In genomic region chr6:11978169-11978987, GRCh38 we compare ENCODE assay signal across 19 cellular contexts. TPM values are rescaled to one million over a fixed set of nuclear protein-coding genes. Genes with fewer than 3 reads are reported as not detected.
DNase-seq lines count a peak whose midpoint lies in the region; ATAC-seq, FAIRE-seq and TF ChIP-seq lines count a peak whose summit lies in the region.
"Had no signal": no experiment of that assay in that cellular context is flagged by ENCODE, and none has a peak within 500 bp of the region (broad histone marks: within the 10 kb centered on the region; RNA-seq: fewer than 3 reads in every experiment).

No MANE protein-coding gene starts in this region.

- peak; percentile 66 for ATAC-seq in GM12878
- ATAC-seq in stimulated activated naive CD8-positive, alpha-beta T cell treated with anti-CD3 and anti-CD28 coated beads, Interleukin-15, amount 100 ng/mL, for 72 hours: peak; percentile 56
- ATAC-seq in HG02588 (IDR thresholded peaks at IDR 0.05; ENCODE audit: unreplicated experiment): no peak
- no peak for ATAC-seq in HG02798 (IDR thresholded peaks at IDR 0.05; ENCODE audit: poor library complexity, unreplicated experiment)
- no peak for ATAC-seq in HG03139 (IDR thresholded peaks at IDR 0.05; ENCODE audit: unreplicated experiment)
- ATAC-seq: HCT116; stimulated activated effector memory CD8-positive, alpha-beta T cell treated with anti-CD3 and anti-CD28 coated beads, Interleukin-12 subunit alpha, Interleukin-12 subunit beta, amount 100 ng/mL, for 72 hours had no signal

- no peaks in the 10 kb centered on the region; the same call in 2 of the 3 replicates for H3K9me3 ChIP-seq in GM12878 (replicated peaks; ENCODE audit: control insufficient read depth, insufficient read depth, low read length)
- H3K9me3 ChIP-seq: left ventricle myocardium inferior had no signal

- H3K36me3 ChIP-seq in GM12878 (ENCODE audit: control insufficient read depth in 2 of 2, insufficient read depth in 2 of 2, low read length in 1 of 2): no peaks in the 10 kb centered on the region
- H3K36me3 ChIP-seq: left ventricle myocardium inferior, neural progenitor cell had no signal

- no peaks in the 10 kb centered on the region for H3K36me3 Mint-ChIP-seq in activated T-cell treated with anti-CD3 and anti-CD28 coated beads, Interleukin-2, amount 50 U/mL, for 24 hours (ENCODE audit: low read depth)
- H3K36me3 Mint-ChIP-seq: brain; neural progenitor cell; stimulated activated effector memory CD8-positive, alpha-beta T cell treated with anti-CD3 and anti-CD28 coated beads, Interleukin-12 subunit alpha, Interleukin-12 subunit beta, amount 100 ng/mL, for 72 hours had no signal

- no peaks in the 10 kb centered on the region for H3K79me2 ChIP-seq in GM12878 (ENCODE audit: control insufficient read depth, insufficient read depth, low read length)

- peak overlapping the region; percentile 58; the same call in 1 of the 2 replicates for H3K27ac ChIP-seq in GM12878 (ENCODE audit: control insufficient read depth, insufficient read depth)
- H3K27ac ChIP-seq: left ventricle myocardium inferior, neural progenitor cell had no signal

- intact Hi-C loops in GM12878 (cut with micrococcal nuclease; ENCODE audit: unreplicated experiment): no loop called here

- no peak overlapping the region for H3K4me3 ChIP-seq in GM12878
- H3K4me3 ChIP-seq: left ventricle myocardium inferior, neural progenitor cell had no signal

- H3K27me3 Mint-ChIP-seq in activated T-cell treated with anti-CD3 and anti-CD28 coated beads, Interleukin-2, amount 50 U/mL, for 24 hours: no peaks in the 10 kb centered on the region
- no peaks in the 10 kb centered on the region for H3K27me3 Mint-ChIP-seq in stimulated activated naive CD8-positive, alpha-beta T cell treated with anti-CD3 and anti-CD28 coated beads, Interleukin-15, amount 100 ng/mL, for 72 hours

- CTCF ChIA-PET in GM12878 (lab: Yijun Ruan, JAX): no interaction called here

- H4K20me1 ChIP-seq in GM12878 (ENCODE audit: control insufficient read depth, insufficient read depth): no peaks in the 10 kb centered on the region

- BruUV-seq in GM12878 (replicated peaks; lab: Mats Ljungman, UMichigan): no TSS peak

- RAD21 ChIA-PET in GM12878 (lab: Charles Lee; ENCODE audit: unreplicated experiment): interaction anchor here (0.8 to 1.1 kb wide), 4 partner anchors 20 to 504 kb away, joined by 3 read pairs; no protein-coding TSS in a partner anchor

- TF ChIP-seq CTCF in GM12878 (IDR thresholded peaks at IDR 0.05 in 2 of 3, conservative IDR thresholded peaks at IDR 0.05 in 1 of 3; ENCODE audit: control insufficient read depth in 2 of 3, extremely low read depth in 1 of 3, insufficient read depth in 1 of 3, low read depth in 3 of 3, low read length in 3 of 3): no peak

- in situ Hi-C loops in GM12878 (cut with MboI): no loop called here

- no peak overlapping the region for H3K4me3 Mint-ChIP-seq in activated T-cell treated with anti-CD3 and anti-CD28 coated beads, Interleukin-2, amount 50 U/mL, for 24 hours
- peak overlapping the region; percentile 50 to 72 for H3K4me3 Mint-ChIP-seq in stimulated activated naive CD8-positive, alpha-beta T cell treated with anti-CD3 and anti-CD28 coated beads, Interleukin-15, amount 100 ng/mL, for 72 hours
- H3K4me3 Mint-ChIP-seq: brain; neural progenitor cell; stimulated activated effector memory CD8-positive, alpha-beta T cell treated with anti-CD3 and anti-CD28 coated beads, Interleukin-12 subunit alpha, Interleukin-12 subunit beta, amount 100 ng/mL, for 72 hours had no signal

- TF ChIP-seq RAD21 in GM12878 (IDR thresholded peaks at IDR 0.05; ENCODE audit: insufficient read depth, low read depth, low read length): no peak

- peaks cover 15% of the 10 kb centered on the region for H3K4me1 ChIP-seq in GM12878 (ENCODE audit: control insufficient read depth, insufficient read depth, low read length)

- no peak overlapping the region for H3K9ac ChIP-seq in GM12878 (ENCODE audit: control insufficient read depth, insufficient read depth, low read length)
- H3K9ac ChIP-seq: neural progenitor cell had no signal

- peak overlapping the region; percentile 69 for H3K27ac Mint-ChIP-seq in activated T-cell treated with anti-CD3 and anti-CD28 coated beads, Interleukin-2, amount 50 U/mL, for 24 hours
- H3K27ac Mint-ChIP-seq in stimulated activated naive CD8-positive, alpha-beta T cell treated with anti-CD3 and anti-CD28 coated beads, Interleukin-15, amount 100 ng/mL, for 72 hours: peak overlapping the region; percentile 50 to 90
- H3K27ac Mint-ChIP-seq: brain; neural progenitor cell; stimulated activated effector memory CD8-positive, alpha-beta T cell treated with anti-CD3 and anti-CD28 coated beads, Interleukin-12 subunit alpha, Interleukin-12 subunit beta, amount 100 ng/mL, for 72 hours had no signal

- TF ChIP-seq EP300 in GM12878 (IDR thresholded peaks at IDR 0.05; ENCODE audit: borderline replicate concordance in 1 of 2, control insufficient read depth in 1 of 2, low read depth in 2 of 2, low read length in 2 of 2): no peak

- SMC1A ChIA-PET in GM12878 (lab: Charles Lee; ENCODE audit: uncharacterized antibody, unreplicated experiment): interaction anchor here (0.6 to 5.0 kb wide), 6 partner anchors 13 to 610 kb away, joined by 3 to 24 read pairs (median 4); no protein-coding TSS in a partner anchor

- no peak for TF ChIP-seq POLR2A in GM12878 (IDR thresholded peaks at IDR 0.05; ENCODE audit: low read depth, low read length)

- H3K4me2 ChIP-seq in GM12878 (ENCODE audit: control insufficient read depth, insufficient read depth): peak overlapping the region; percentile 20; the same call in 1 of the 2 replicates
- H3K4me2 ChIP-seq: neural progenitor cell had no signal

- no peak for DNase-seq in activated T-cell treated with anti-CD3 and anti-CD28 coated beads, Interleukin-2, amount 50 U/mL, for 24 hours
- no peak for DNase-seq in activated T-cell treated with anti-CD3 and anti-CD28 coated beads, Interleukin-2, amount 50 U/mL, for 1 hour
- DNase-seq in KG1 (lab: John Stamatoyannopoulos, UW): peak; percentile 11
- DNase-seq in GM12878 (ENCODE audit: low read depth, low spot score): peak; percentile 20
- DNase-seq in stimulated activated naive CD8-positive, alpha-beta T cell treated with anti-CD3 and anti-CD28 coated beads, Interleukin-15, amount 100 ng/mL, for 72 hours: no peak
- DNase-seq: effector memory CD4-positive, alpha-beta T cell; GDM1; Kasumi-1; left ventricle myocardium inferior; NCI-H1930; NCI-H526 treated with DMSO at 0.1 percent for 48 hours; stimulated activated CD4-positive, alpha-beta T cell treated with anti-CD3 and anti-CD28 coated beads, Interleukin-4, amount 100 ng/mL, for 4 hours had no signal

- H3K9me3 Mint-ChIP-seq in activated T-cell treated with anti-CD3 and anti-CD28 coated beads, Interleukin-2, amount 50 U/mL, for 24 hours: no peaks in the 10 kb centered on the region
- H3K9me3 Mint-ChIP-seq in stimulated activated naive CD8-positive, alpha-beta T cell treated with anti-CD3 and anti-CD28 coated beads, Interleukin-15, amount 100 ng/mL, for 72 hours: no peaks in the 10 kb centered on the region
- H3K9me3 Mint-ChIP-seq: brain; neural progenitor cell; stimulated activated effector memory CD8-positive, alpha-beta T cell treated with anti-CD3 and anti-CD28 coated beads, Interleukin-12 subunit alpha, Interleukin-12 subunit beta, amount 100 ng/mL, for 72 hours had no signal

- H2AFZ ChIP-seq in GM12878 (ENCODE audit: control insufficient read depth, low read depth, low read length): peak overlapping the region; percentile 94
- H2AFZ ChIP-seq: neural progenitor cell had no signal

- WGBS in GM12878 (ENCODE audit: insufficient coverage, insufficient replicate concordance, low lambda C conversion rate, missing lambda C conversion rate): 66% methylated on average over 1 of the region's 1 CpG

- POLR2A ChIA-PET in GM12878 (lab: Charles Lee): interaction anchor here (1.0 kb wide), 1 partner anchor 17 kb away, joined by 3 read pairs; no protein-coding TSS in a partner anchor

- peak; percentile 89 for FAIRE-seq in GM12878 (lab: Jason Lieb, UNC)

- H3K4me1 Mint-ChIP-seq in activated T-cell treated with anti-CD3 and anti-CD28 coated beads, Interleukin-2, amount 50 U/mL, for 24 hours (ENCODE audit: low read depth): peaks cover 29% of the 10 kb centered on the region
- peaks cover 27% of the 10 kb centered on the region for H3K4me1 Mint-ChIP-seq in stimulated activated naive CD8-positive, alpha-beta T cell treated with anti-CD3 and anti-CD28 coated beads, Interleukin-15, amount 100 ng/mL, for 72 hours
- H3K4me1 Mint-ChIP-seq: neural progenitor cell had no signal

- no peaks in the 10 kb centered on the region for H3K27me3 ChIP-seq in GM12878 (replicated peaks in 1 of 2; ENCODE audit: control insufficient read depth in 2 of 2, insufficient read depth in 2 of 2, low read length in 1 of 2)
- H3K27me3 ChIP-seq: neural progenitor cell had no signal

TF ChIP-seq in GM12878, 131 proteins besides CTCF, POLR2A, EP300 and RAD21 (continues in another document):
- TF ChIP-seq NFIC (IDR thresholded peaks at IDR 0.05; ENCODE audit: low read depth, low read length): peak; percentile 28; the same call in 1 of the 2 replicates
- TF ChIP-seq PKNOX1 (IDR thresholded peaks at IDR 0.05): peak; percentile 80

RNA-seq across cellular contexts. Expression of gene HIVEP1, which starts 33.7 kb away (rescaled TPM):
- total RNA-seq in GM12878 (2013; cell fraction: nucleolus; rRNA removed): 251 and 262 TPM in 2 replicates
- 32.2 and 33.7 TPM in 2 replicates for total RNA-seq in GM12878 (2014; rRNA removed)
- 37.0 and 39.1 TPM in 2 replicates for total RNA-seq in GM12878 (2014; rRNA removed; fragmentation: Illumina TruSeq; extraction: Trizol)
- 37.5 and 37.7 TPM in 2 replicates for total RNA-seq in GM12878 (2021)
- polyA plus RNA-seq in GM12878 (2011; ENCODE audit: low read depth): 14.0 TPM
- polyA plus RNA-seq in GM12878 (2011; rRNA removed): 13.6 and 19.7 TPM in 2 replicates
- polyA plus RNA-seq in GM12878 (2011; cell fraction: cytosol; rRNA removed): 23.6 and 25.1 TPM in 2 replicates
- polyA plus RNA-seq in GM12878 (2011; cell fraction: nucleus; rRNA removed): 36.9 and 47.3 TPM in 2 replicates
- 14.9 and 17.9 TPM in 2 replicates for polyA plus RNA-seq in GM12878 (2012)
- 31.1 and 40.9 TPM in 2 replicates for polyA plus RNA-seq in GM12878 (2014; fragmentation: Illumina TruSeq; extraction: Trizol)
- polyA plus RNA-seq in GM12878 (2014; fragmentation: Nextera tagmentation; extraction: Ambion mirVana): 1 to 10 TPM; 4.3 to 6.7 TPM
- polyA plus RNA-seq in GM12878 (2014; rRNA removed): 22.5 and 23.5 TPM in 2 replicates
- 10 to 100 TPM; 11.9 to 13.2 TPM for polyA plus RNA-seq in GM12878 (2016; fragmentation: Nextera tagmentation; extraction: Ambion mirVana)
- 71.2 and 77.4 TPM in 2 replicates for polyA minus RNA-seq in GM12878 (2011; rRNA and poly(A)+ RNA removed)
- polyA minus RNA-seq in GM12878 (2011; cell fraction: cytosol; rRNA and poly(A)+ RNA removed): 17.7 and 17.9 TPM in 2 replicates
- polyA minus RNA-seq in GM12878 (2011; cell fraction: nucleus; rRNA and poly(A)+ RNA removed): 62.4 and 93.5 TPM in 2 replicates

Comparison
In these comparisons a context has a peak if more than half of its experiments do, and no peak if none do; other contexts are left out.
1. DNase-seq: peak in KG1 (single experiment) and GM12878 (single experiment); none in activated T-cell treated with anti-CD3 and anti-CD28 coated beads, Interleukin-2, amount 50 U/mL, for 24 hours (single experiment), activated T-cell treated with anti-CD3 and anti-CD28 coated beads, Interleukin-2, amount 50 U/mL, for 1 hour (single experiment) and stimulated activated naive CD8-positive, alpha-beta T cell treated with anti-CD3 and anti-CD28 coated beads, Interleukin-15, amount 100 ng/mL, for 72 hours (0 of 2).
2. ATAC-seq: peak in GM12878 (single experiment) and stimulated activated naive CD8-positive, alpha-beta T cell treated with anti-CD3 and anti-CD28 coated beads, Interleukin-15, amount 100 ng/mL, for 72 hours (single experiment); none in HG02588 (single experiment), HG02798 (single experiment) and HG03139 (single experiment).